In the genomic region with DNA sequence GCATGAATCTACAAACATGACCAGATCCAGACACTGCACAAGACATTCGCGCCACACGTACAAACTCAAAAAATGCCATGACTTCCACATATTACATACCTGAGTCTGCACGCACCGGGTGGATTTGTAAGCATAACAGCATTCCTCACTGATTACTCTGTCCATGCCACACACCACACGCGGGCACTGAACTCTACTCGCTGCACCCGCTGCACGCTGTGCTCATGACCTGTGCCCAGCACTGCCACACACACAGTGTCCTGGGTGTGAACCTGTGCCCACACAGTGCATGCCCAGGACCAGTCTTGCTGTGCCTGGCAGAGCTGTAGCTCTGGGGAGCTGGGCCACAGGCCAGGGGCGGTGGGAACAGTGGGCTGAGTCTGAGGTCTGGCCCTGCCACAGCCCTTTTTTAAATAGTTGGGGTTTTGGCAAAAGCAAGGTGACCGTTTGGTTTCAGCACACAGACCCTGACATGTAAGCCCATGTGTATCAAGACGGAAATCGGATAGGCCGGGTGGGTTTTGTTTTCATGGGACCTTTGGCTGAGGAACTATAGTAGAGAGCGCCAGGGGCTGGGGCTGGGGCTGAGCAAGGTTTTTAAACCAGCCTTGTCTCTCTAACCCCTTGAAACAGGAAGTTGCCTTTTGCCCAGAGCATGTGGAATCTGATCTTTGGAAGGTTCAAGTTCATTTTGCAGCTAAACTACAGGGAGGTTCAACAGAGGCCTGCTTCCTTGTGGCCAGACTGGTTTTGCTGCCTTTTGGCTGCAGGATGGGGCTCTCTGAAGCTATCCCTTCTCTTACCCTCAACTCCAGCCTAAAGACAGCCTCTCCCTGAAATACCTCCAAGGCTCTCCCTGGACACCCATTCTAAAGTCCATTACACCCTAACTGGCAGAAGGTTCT, we compare ENCODE assay signal across 1 cellular context.
TF ChIP-seq lines count a peak whose summit lies in the region.

No MANE protein-coding gene starts in this region.

TF ChIP-seq in HepG2, 621 proteins besides CTCF, POLR2A, EP300 and RAD21 (continued from another document):
- TF ChIP-seq, protein P1, sequence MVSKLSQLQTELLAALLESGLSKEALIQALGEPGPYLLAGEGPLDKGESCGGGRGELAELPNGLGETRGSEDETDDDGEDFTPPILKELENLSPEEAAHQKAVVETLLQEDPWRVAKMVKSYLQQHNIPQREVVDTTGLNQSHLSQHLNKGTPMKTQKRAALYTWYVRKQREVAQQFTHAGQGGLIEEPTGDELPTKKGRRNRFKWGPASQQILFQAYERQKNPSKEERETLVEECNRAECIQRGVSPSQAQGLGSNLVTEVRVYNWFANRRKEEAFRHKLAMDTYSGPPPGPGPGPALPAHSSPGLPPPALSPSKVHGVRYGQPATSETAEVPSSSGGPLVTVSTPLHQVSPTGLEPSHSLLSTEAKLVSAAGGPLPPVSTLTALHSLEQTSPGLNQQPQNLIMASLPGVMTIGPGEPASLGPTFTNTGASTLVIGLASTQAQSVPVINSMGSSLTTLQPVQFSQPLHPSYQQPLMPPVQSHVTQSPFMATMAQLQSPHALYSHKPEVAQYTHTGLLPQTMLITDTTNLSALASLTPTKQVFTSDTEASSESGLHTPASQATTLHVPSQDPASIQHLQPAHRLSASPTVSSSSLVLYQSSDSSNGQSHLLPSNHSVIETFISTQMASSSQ (IDR thresholded peaks at IDR 0.05; ENCODE audit: low read depth), result no peak
- TF ChIP-seq, protein P1 (CRISPR knock-in tag; IDR thresholded peaks at IDR 0.05; ENCODE audit: borderline replicate concordance), result no peak
- TF ChIP-seq HOXA3 (CRISPR knock-in tag; IDR thresholded peaks at IDR 0.05) (no peak), MXD4 (CRISPR knock-in tag; IDR thresholded peaks at IDR 0.05) (no peak), GABPB1 (CRISPR knock-in tag; IDR thresholded peaks at IDR 0.05) (peak; percentile 22; the same call in 1 of the 2 replicates), LCORL (IDR thresholded peaks at IDR 0.05) (no peak), LCORL (CRISPR knock-in tag; IDR thresholded peaks at IDR 0.05) (peak; percentile 31; the same call in 1 of the 2 replicates), HNF4A (CRISPR knock-in tag; IDR thresholded peaks at IDR 0.05) (peak; percentile 75), ZIK1 (CRISPR knock-in tag; IDR thresholded peaks at IDR 0.05; ENCODE audit: borderline replicate concordance, low read depth) (no peak), SAP130 (CRISPR knock-in tag; IDR thresholded peaks at IDR 0.05; ENCODE audit: low read depth) (peak; percentile 64), ZFY (CRISPR knock-in tag; IDR thresholded peaks at IDR 0.05) (peak; percentile 43; the same call in 1 of the 2 replicates), CREM (IDR thresholded peaks at IDR 0.05) (no peak), CREM (CRISPR knock-in tag; IDR thresholded peaks at IDR 0.05) (no peak), HOMEZ (CRISPR knock-in tag; IDR thresholded peaks at IDR 0.05; ENCODE audit: low read depth) (peak; percentile 42; the same call in 1 of the 2 replicates), ZNF564 (CRISPR knock-in tag; IDR thresholded peaks at IDR 0.05) (no peak), JARID2 (CRISPR knock-in tag; IDR thresholded peaks at IDR 0.05; ENCODE audit: insufficient replicate concordance) (no peak), ELF3 (CRISPR knock-in tag; IDR thresholded peaks at IDR 0.05) (peak; percentile 87), PPARG (CRISPR knock-in tag; conservative IDR thresholded peaks at IDR 0.05) (peak; percentile 86), ELF1 (CRISPR knock-in tag; IDR thresholded peaks at IDR 0.05) (peak; percentile 65), ZNF264 (CRISPR knock-in tag; IDR thresholded peaks at IDR 0.05) (no peak), NCOR1 (IDR thresholded peaks at IDR 0.05; ENCODE audit: borderline replicate concordance, low read length) (peak; percentile 54; the same call in 1 of the 2 replicates), ZNF501 (CRISPR knock-in tag; IDR thresholded peaks at IDR 0.05) (peak; percentile 60), ZBTB38 (CRISPR knock-in tag; IDR thresholded peaks at IDR 0.05) (peak; percentile 46; the same call in 1 of the 2 replicates), HDAC6 (IDR thresholded peaks at IDR 0.05; ENCODE audit: low read depth, low read length) (no peak), YEATS4 (CRISPR knock-in tag; IDR thresholded peaks at IDR 0.05; ENCODE audit: borderline replicate concordance) (peak; percentile 36; the same call in 1 of the 2 replicates)
- TF ChIP-seq, protein P2, sequence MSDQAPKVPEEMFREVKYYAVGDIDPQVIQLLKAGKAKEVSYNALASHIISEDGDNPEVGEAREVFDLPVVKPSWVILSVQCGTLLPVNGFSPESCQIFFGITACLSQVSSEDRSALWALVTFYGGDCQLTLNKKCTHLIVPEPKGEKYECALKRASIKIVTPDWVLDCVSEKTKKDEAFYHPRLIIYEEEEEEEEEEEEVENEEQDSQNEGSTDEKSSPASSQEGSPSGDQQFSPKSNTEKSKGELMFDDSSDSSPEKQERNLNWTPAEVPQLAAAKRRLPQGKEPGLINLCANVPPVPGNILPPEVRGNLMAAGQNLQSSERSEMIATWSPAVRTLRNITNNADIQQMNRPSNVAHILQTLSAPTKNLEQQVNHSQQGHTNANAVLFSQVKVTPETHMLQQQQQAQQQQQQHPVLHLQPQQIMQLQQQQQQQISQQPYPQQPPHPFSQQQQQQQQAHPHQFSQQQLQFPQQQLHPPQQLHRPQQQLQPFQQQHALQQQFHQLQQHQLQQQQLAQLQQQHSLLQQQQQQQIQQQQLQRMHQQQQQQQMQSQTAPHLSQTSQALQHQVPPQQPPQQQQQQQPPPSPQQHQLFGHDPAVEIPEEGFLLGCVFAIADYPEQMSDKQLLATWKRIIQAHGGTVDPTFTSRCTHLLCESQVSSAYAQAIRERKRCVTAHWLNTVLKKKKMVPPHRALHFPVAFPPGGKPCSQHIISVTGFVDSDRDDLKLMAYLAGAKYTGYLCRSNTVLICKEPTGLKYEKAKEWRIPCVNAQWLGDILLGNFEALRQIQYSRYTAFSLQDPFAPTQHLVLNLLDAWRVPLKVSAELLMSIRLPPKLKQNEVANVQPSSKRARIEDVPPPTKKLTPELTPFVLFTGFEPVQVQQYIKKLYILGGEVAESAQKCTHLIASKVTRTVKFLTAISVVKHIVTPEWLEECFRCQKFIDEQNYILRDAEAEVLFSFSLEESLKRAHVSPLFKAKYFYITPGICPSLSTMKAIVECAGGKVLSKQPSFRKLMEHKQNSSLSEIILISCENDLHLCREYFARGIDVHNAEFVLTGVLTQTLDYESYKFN (CRISPR knock-in tag; conservative IDR thresholded peaks at IDR 0.05), result peak; percentile 70
- TF ChIP-seq, protein P3, sequence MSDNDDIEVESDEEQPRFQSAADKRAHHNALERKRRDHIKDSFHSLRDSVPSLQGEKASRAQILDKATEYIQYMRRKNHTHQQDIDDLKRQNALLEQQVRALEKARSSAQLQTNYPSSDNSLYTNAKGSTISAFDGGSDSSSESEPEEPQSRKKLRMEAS (IDR thresholded peaks at IDR 0.05), result peak; percentile 48; the same call in 1 of the 2 replicates
- TF ChIP-seq, protein P4, sequence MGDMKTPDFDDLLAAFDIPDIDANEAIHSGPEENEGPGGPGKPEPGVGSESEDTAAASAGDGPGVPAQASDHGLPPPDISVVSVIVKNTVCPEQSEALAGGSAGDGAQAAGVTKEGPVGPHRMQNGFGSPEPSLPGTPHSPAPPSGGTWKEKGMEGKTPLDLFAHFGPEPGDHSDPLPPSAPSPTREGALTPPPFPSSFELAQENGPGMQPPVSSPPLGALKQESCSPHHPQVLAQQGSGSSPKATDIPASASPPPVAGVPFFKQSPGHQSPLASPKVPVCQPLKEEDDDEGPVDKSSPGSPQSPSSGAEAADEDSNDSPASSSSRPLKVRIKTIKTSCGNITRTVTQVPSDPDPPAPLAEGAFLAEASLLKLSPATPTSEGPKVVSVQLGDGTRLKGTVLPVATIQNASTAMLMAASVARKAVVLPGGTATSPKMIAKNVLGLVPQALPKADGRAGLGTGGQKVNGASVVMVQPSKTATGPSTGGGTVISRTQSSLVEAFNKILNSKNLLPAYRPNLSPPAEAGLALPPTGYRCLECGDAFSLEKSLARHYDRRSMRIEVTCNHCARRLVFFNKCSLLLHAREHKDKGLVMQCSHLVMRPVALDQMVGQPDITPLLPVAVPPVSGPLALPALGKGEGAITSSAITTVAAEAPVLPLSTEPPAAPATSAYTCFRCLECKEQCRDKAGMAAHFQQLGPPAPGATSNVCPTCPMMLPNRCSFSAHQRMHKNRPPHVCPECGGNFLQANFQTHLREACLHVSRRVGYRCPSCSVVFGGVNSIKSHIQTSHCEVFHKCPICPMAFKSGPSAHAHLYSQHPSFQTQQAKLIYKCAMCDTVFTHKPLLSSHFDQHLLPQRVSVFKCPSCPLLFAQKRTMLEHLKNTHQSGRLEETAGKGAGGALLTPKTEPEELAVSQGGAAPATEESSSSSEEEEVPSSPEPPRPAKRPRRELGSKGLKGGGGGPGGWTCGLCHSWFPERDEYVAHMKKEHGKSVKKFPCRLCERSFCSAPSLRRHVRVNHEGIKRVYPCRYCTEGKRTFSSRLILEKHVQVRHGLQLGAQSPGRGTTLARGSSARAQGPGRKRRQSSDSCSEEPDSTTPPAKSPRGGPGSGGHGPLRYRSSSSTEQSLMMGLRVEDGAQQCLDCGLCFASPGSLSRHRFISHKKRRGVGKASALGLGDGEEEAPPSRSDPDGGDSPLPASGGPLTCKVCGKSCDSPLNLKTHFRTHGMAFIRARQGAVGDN (CRISPR knock-in tag; IDR thresholded peaks at IDR 0.05), result peak; percentile 61
